Comparison of ENCODE assay signal across 1 cellular context in genomic region chr3:13189639-13190375, GRCh38.
TF ChIP-seq lines count a peak whose summit lies in the region.

No MANE protein-coding gene starts in this region.

TF ChIP-seq in IMR-90, 13 proteins besides CTCF, POLR2A, EP300 and RAD21 (continued from another document):
- TF ChIP-seq RFX5 (IDR thresholded peaks at IDR 0.05; ENCODE audit: low read depth, low read length) (no peak), SMC3 (IDR thresholded peaks at IDR 0.05; ENCODE audit: low read depth, low read length) (no peak)
